Comparison of ENCODE assay signal across 1 cellular context in genomic region chr14:21475767-21476525, GRCh38.
TF ChIP-seq lines count a peak whose summit lies in the region.

No MANE protein-coding gene starts in this region.

TF ChIP-seq in HepG2, 621 proteins besides CTCF, POLR2A, EP300 and RAD21 (continues in another document):
- peak; percentile 32; the same call in 1 of the 2 replicates for TF ChIP-seq NFIC (IDR thresholded peaks at IDR 0.05; ENCODE audit: low read length)
- no peak for TF ChIP-seq KDM1A (CRISPR knock-in tag; IDR thresholded peaks at IDR 0.05)
- peak; percentile 65; the same call in 1 of the 2 replicates for TF ChIP-seq ZSCAN9 (CRISPR knock-in tag; IDR thresholded peaks at IDR 0.05; ENCODE audit: borderline replicate concordance)
- no peak for TF ChIP-seq CHCHD3 (CRISPR knock-in tag; IDR thresholded peaks at IDR 0.05)
- TF ChIP-seq ZNF781 (CRISPR knock-in tag; IDR thresholded peaks at IDR 0.05; ENCODE audit: borderline replicate concordance, not compliant biosample characterization) = peak; percentile 7
- no peak for TF ChIP-seq HNF1B (CRISPR knock-in tag; IDR thresholded peaks at IDR 0.05)
- no peak for TF ChIP-seq ZFP37 (CRISPR knock-in tag; IDR thresholded peaks at IDR 0.05; ENCODE audit: borderline replicate concordance)
- TF ChIP-seq FOXK2 (IDR thresholded peaks at IDR 0.05) = 0 out of 2 replicates have a peak, but pooled peaks have one; percentile 94
- no peak for TF ChIP-seq YEATS2 (CRISPR knock-in tag; IDR thresholded peaks at IDR 0.05; ENCODE audit: borderline replicate concordance)
- no peak for TF ChIP-seq HCFC1 (IDR thresholded peaks at IDR 0.05; ENCODE audit: low read depth, low read length)
- no peak for TF ChIP-seq CENPBD1 (CRISPR knock-in tag; IDR thresholded peaks at IDR 0.05; ENCODE audit: borderline replicate concordance, low read depth)
- TF ChIP-seq BCLAF1 (IDR thresholded peaks at IDR 0.05) = no peak
- peak; percentile 74; the same call in 1 of the 2 replicates for TF ChIP-seq KLF11 (CRISPR knock-in tag; IDR thresholded peaks at IDR 0.05)
- no peak for TF ChIP-seq ZNF251 (CRISPR knock-in tag; IDR thresholded peaks at IDR 0.05)
- TF ChIP-seq ZNF609 (CRISPR knock-in tag; IDR thresholded peaks at IDR 0.05; ENCODE audit: borderline replicate concordance) = no peak
- TF ChIP-seq RARG (CRISPR knock-in tag; IDR thresholded peaks at IDR 0.05; ENCODE audit: low read depth) = no peak
- no peak for TF ChIP-seq PLRG1 (conservative IDR thresholded peaks at IDR 0.05)
- no peak for TF ChIP-seq ETV6 (CRISPR knock-in tag; conservative IDR thresholded peaks at IDR 0.05)
- TF ChIP-seq SIN3A (IDR thresholded peaks at IDR 0.05; ENCODE audit: borderline replicate concordance, low read depth, low read length) = 0 out of 2 replicates have a peak, but pooled peaks have one; percentile 20
- TF ChIP-seq MBD4 (IDR thresholded peaks at IDR 0.05; ENCODE audit: borderline replicate concordance, low read length) = 0 out of 2 replicates have a peak, but pooled peaks have one; percentile 58
- TF ChIP-seq MNT (IDR thresholded peaks at IDR 0.05) = no peak
- TF ChIP-seq PHF21A (CRISPR knock-in tag; IDR thresholded peaks at IDR 0.05) = no peak
- TF ChIP-seq PBX3 (CRISPR knock-in tag; IDR thresholded peaks at IDR 0.05; ENCODE audit: borderline replicate concordance) = no peak
- peak; percentile 47 for TF ChIP-seq ZEB1 (IDR thresholded peaks at IDR 0.05; ENCODE audit: insufficient replicate concordance, low read depth)
- TF ChIP-seq ZNF713 (CRISPR knock-in tag; IDR thresholded peaks at IDR 0.05) = no peak
- TF ChIP-seq FOXP1 (IDR thresholded peaks at IDR 0.05) = no peak
- TF ChIP-seq FOXP1 (CRISPR knock-in tag; IDR thresholded peaks at IDR 0.05) = peak; percentile 47
- TF ChIP-seq RFX3 (CRISPR knock-in tag; IDR thresholded peaks at IDR 0.05) = no peak
- TF ChIP-seq BORCS8-MEF2B (CRISPR knock-in tag; IDR thresholded peaks at IDR 0.05) = no peak
- TF ChIP-seq THAP7 (CRISPR knock-in tag; IDR thresholded peaks at IDR 0.05) = no peak
- TF ChIP-seq PAF1 (CRISPR knock-in tag; IDR thresholded peaks at IDR 0.05) = no peak
- TF ChIP-seq RARA (CRISPR knock-in tag; IDR thresholded peaks at IDR 0.05) = peak; percentile 22; the same call in 1 of the 2 replicates
- no peak for TF ChIP-seq GZF1 (CRISPR knock-in tag; IDR thresholded peaks at IDR 0.05)
- TF ChIP-seq NR2F6 (IDR thresholded peaks at IDR 0.05) = 0 out of 2 replicates have a peak, but pooled peaks have one; percentile 12
- no peak for TF ChIP-seq NR2F6 (CRISPR knock-in tag; IDR thresholded peaks at IDR 0.05)
- no peak for TF ChIP-seq SP140L (CRISPR knock-in tag; IDR thresholded peaks at IDR 0.05; ENCODE audit: borderline replicate concordance)
- TF ChIP-seq SP4 (CRISPR knock-in tag; IDR thresholded peaks at IDR 0.05) = no peak
- 0 out of 2 replicates have a peak, but pooled peaks have one; percentile 54 for TF ChIP-seq SMARCC2 (IDR thresholded peaks at IDR 0.05)
- TF ChIP-seq SOX13 (IDR thresholded peaks at IDR 0.05) = no peak
- TF ChIP-seq SOX13 (CRISPR knock-in tag; conservative IDR thresholded peaks at IDR 0.05 in 1 of 2, IDR thresholded peaks at IDR 0.05 in 1 of 2) = 0 out of 4 replicates have a peak, but pooled peaks of 1 of the 2 experiments have one; percentile 7
- TF ChIP-seq U2AF1 (optimal IDR thresholded peaks at IDR 0.05; ENCODE audit: low read depth, low read length) = no peak
- TF ChIP-seq PPARG (CRISPR knock-in tag; conservative IDR thresholded peaks at IDR 0.05) = no peak
- no peak for TF ChIP-seq HNRNPLL (IDR thresholded peaks at IDR 0.05; ENCODE audit: low read depth, low read length, poor library complexity, severe bottlenecking)
- 0 out of 2 replicates have a peak, but pooled peaks have one; percentile 19 for TF ChIP-seq SIX1 (CRISPR knock-in tag; IDR thresholded peaks at IDR 0.05; ENCODE audit: borderline replicate concordance)
- no peak for TF ChIP-seq NFE2L1 (CRISPR knock-in tag; IDR thresholded peaks at IDR 0.05; ENCODE audit: borderline replicate concordance)
- no peak for TF ChIP-seq THAP11 (CRISPR knock-in tag; IDR thresholded peaks at IDR 0.05)
- TF ChIP-seq TRAFD1 (CRISPR knock-in tag; IDR thresholded peaks at IDR 0.05; ENCODE audit: borderline replicate concordance) = no peak
- no peak for TF ChIP-seq CBX2 (IDR thresholded peaks at IDR 0.05; ENCODE audit: low read depth, low read length)
- no peak for TF ChIP-seq CBX2 (CRISPR knock-in tag; IDR thresholded peaks at IDR 0.05; ENCODE audit: low read depth)
- peak; percentile 41; the same call in 1 of the 2 replicates for TF ChIP-seq ZNF816 (CRISPR knock-in tag; IDR thresholded peaks at IDR 0.05; ENCODE audit: borderline replicate concordance)
- no peak for TF ChIP-seq PHF8 (CRISPR knock-in tag; IDR thresholded peaks at IDR 0.05)
- no peak for TF ChIP-seq MAF1 (CRISPR knock-in tag; IDR thresholded peaks at IDR 0.05; ENCODE audit: borderline replicate concordance)
- no peak for TF ChIP-seq MTF2 (CRISPR knock-in tag; IDR thresholded peaks at IDR 0.05; ENCODE audit: borderline replicate concordance)
- no peak for TF ChIP-seq BRD4 (CRISPR knock-in tag; IDR thresholded peaks at IDR 0.05)
- TF ChIP-seq RBFOX2 (IDR thresholded peaks at IDR 0.05; ENCODE audit: low read depth, low read length) = no peak; the same call in 1 of the 2 replicates
- no peak for TF ChIP-seq ONECUT2 (CRISPR knock-in tag; IDR thresholded peaks at IDR 0.05)
- no peak for TF ChIP-seq ZNF784 (CRISPR knock-in tag; IDR thresholded peaks at IDR 0.05; ENCODE audit: borderline replicate concordance)
- TF ChIP-seq RFXANK (CRISPR knock-in tag; IDR thresholded peaks at IDR 0.05) = no peak
- TF ChIP-seq GTF2F1 (IDR thresholded peaks at IDR 0.05; ENCODE audit: low read length) = no peak
- no peak for TF ChIP-seq SRSF4 (IDR thresholded peaks at IDR 0.05; ENCODE audit: low read depth, low read length, poor library complexity, severe bottlenecking)
